Comparison of ENCODE assay signal across 8 cellular contexts in genomic region chr6:5999688-6000608, GRCh38. TPM values are rescaled to one million over a fixed set of nuclear protein-coding genes. Genes with fewer than 3 reads are reported as not detected.
DNase-seq lines count a peak whose midpoint lies in the region; ATAC-seq and TF ChIP-seq lines count a peak whose summit lies in the region.

No MANE protein-coding gene starts in this region.

- peak overlapping the region in 1 of 2 donors; percentile 65 for H3K27ac Mint-ChIP-seq in effector memory CD8-positive, alpha-beta T cell
- H3K27ac Mint-ChIP-seq in neural crest cell (ENCODE audit: unreplicated experiment): no peak overlapping the region

- no peak overlapping the region for H2BK15ac ChIP-seq in IMR-90 (ENCODE audit: low read depth, low read length)

- peaks cover 6 to 41% (median 26%) of the 10 kb centered on the region in 11 experiments; a peak in 21 of 22 replicates for H3K9me3 ChIP-seq in BLaER1 treated with 17β-estradiol and CSF1 and Interleukin-3, amounts not matched to agents 10 nM and 100 nM (replicated peaks in 1 of 11)
- peaks cover 17% of the 10 kb centered on the region for H3K9me3 ChIP-seq in IMR-90 (ENCODE audit: control insufficient read depth, insufficient read depth, low read length)

- H3K9me3 Mint-ChIP-seq in effector memory CD8-positive, alpha-beta T cell: peaks cover 7 to 12% of the 10 kb centered on the region in 2 donors
- H3K9me3 Mint-ChIP-seq in neural crest cell: no peaks in the 10 kb centered on the region

- H2AFZ ChIP-seq in IMR-90 (replicated peaks; ENCODE audit: low read length, poor library complexity): peak overlapping the region; percentile 52

- CTCF ChIA-PET in IMR-90 (lab: Yijun Ruan, JAX): interaction anchor here (0.7 kb wide), 1 partner anchor 559 kb away, joined by 3 read pairs; no protein-coding TSS in a partner anchor

- no peak overlapping the region for H2BK5ac ChIP-seq in IMR-90 (ENCODE audit: low read depth, low read length, poor library complexity, severe bottlenecking)

- no peak overlapping the region for H2AK9ac ChIP-seq in IMR-90 (replicated peaks; ENCODE audit: low read depth, low read length, poor library complexity)

- H3K4me1 ChIP-seq in BLaER1 treated with 17β-estradiol and CSF1 and Interleukin-3, amounts not matched to agents 10 nM and 100 nM: peaks cover 26 to 56% (median 37%) of the 10 kb centered on the region in 10 experiments
- no peaks in the 10 kb centered on the region; the same call in 1 of the 2 replicates for H3K4me1 ChIP-seq in IMR-90 (ENCODE audit: control insufficient read depth, insufficient read depth, low read length)

- no peak overlapping the region for H3K56ac ChIP-seq in IMR-90 (ENCODE audit: extremely low read depth, insufficient read depth, low read length)

- no peak overlapping the region for H3K27ac ChIP-seq in BLaER1 treated with 17β-estradiol and CSF1 and Interleukin-3, amounts not matched to agents 10 nM and 100 nM
- H3K27ac ChIP-seq in IMR-90 (ENCODE audit: insufficient read depth, low read length): no peak overlapping the region

- peaks cover 92 to 99% of the 10 kb centered on the region in 2 donors for H3K27me3 Mint-ChIP-seq in effector memory CD8-positive, alpha-beta T cell
- peaks cover 100% of the 10 kb centered on the region for H3K27me3 Mint-ChIP-seq in neural crest cell (ENCODE audit: low read depth)

- H3K79me1 ChIP-seq in IMR-90 (ENCODE audit: low read depth in 1 of 2, low read length in 2 of 2): no peaks in the 10 kb centered on the region

- H2AK5ac ChIP-seq in IMR-90 (ENCODE audit: low read depth, low read length): no peak overlapping the region

- ATAC-seq in IMR-90 (ENCODE audit: low read depth) (no peak), HG02678 (IDR thresholded peaks at IDR 0.05; ENCODE audit: unreplicated experiment) (no peak), HG03378 (IDR thresholded peaks at IDR 0.05; ENCODE audit: unreplicated experiment) (no peak)
- no peak for ATAC-seq in effector memory CD8-positive, alpha-beta T cell (replicated peaks)

- H3K36me3 ChIP-seq in BLaER1 treated with 17β-estradiol and CSF1 and Interleukin-3, amounts not matched to agents 10 nM and 100 nM: no peaks in the 10 kb centered on the region
- H3K36me3 ChIP-seq in IMR-90 (ENCODE audit: control insufficient read depth, insufficient read depth, low read length): no peaks in the 10 kb centered on the region

- no peak overlapping the region for H4K5ac ChIP-seq in IMR-90 (ENCODE audit: low read depth, low read length)

- peak overlapping the region in 6 of 10 experiments; percentile 21 to 38 (median 28); a peak in 9 of 20 replicates for H3K4me3 ChIP-seq in BLaER1 treated with 17β-estradiol and CSF1 and Interleukin-3, amounts not matched to agents 10 nM and 100 nM
- no peak overlapping the region for H3K4me3 ChIP-seq in IMR-90 (ENCODE audit: insufficient read depth, low read depth, low read length)
- no peak overlapping the region for H3K4me3 ChIP-seq in lower leg skin (ENCODE audit: low read depth, poor library complexity, severe bottlenecking)

- no peak for TF ChIP-seq RAD21 in IMR-90 (IDR thresholded peaks at IDR 0.05; ENCODE audit: low read length)

- in situ Hi-C loops in IMR-90 (cut with MboI; ENCODE audit: low sequenced_read_pairs): loop anchor here (25.0 kb wide), 1 partner anchor 538 kb away; no protein-coding TSS in a partner anchor

- peak overlapping the region in 10 of 11 experiments; percentile 7 to 89 (median 45); a peak in 15 of 22 replicates for H3K4me2 ChIP-seq in BLaER1 treated with 17β-estradiol and CSF1 and Interleukin-3, amounts not matched to agents 10 nM and 100 nM
- no peak overlapping the region for H3K4me2 ChIP-seq in IMR-90 (ENCODE audit: low read depth, low read length)

- H3K4me3 Mint-ChIP-seq in effector memory CD8-positive, alpha-beta T cell: peak overlapping the region; percentile 46 to 66
- peak overlapping the region; percentile 70 for H3K4me3 Mint-ChIP-seq in neural crest cell

- no peak overlapping the region for H3K23ac ChIP-seq in IMR-90 (ENCODE audit: low read depth, low read length)

- H3K4me1 Mint-ChIP-seq in effector memory CD8-positive, alpha-beta T cell (ENCODE audit: low read depth in 2 of 2): peaks cover 55 to 58% of the 10 kb centered on the region in 2 donors
- H3K4me1 Mint-ChIP-seq in neural crest cell: peaks cover 64% of the 10 kb centered on the region

- intact Hi-C loops in IMR-90 (cut with micrococcal nuclease) (loop anchor here (5.0 kb wide), 1 partner anchor 578 kb away; no protein-coding TSS in a partner anchor), lower leg skin (cut with DNase I; ENCODE audit: low total_unique reads) (no loop called here)

- peaks cover 0 to 98% (median 87%) of the 10 kb centered on the region in 11 experiments; a peak in 18 of 22 replicates for H4K20me1 ChIP-seq in BLaER1 treated with 17β-estradiol and CSF1 and Interleukin-3, amounts not matched to agents 10 nM and 100 nM
- no peaks in the 10 kb centered on the region; the same call in 1 of the 2 replicates for H4K20me1 ChIP-seq in IMR-90 (ENCODE audit: insufficient read depth, low read length)

- no peak for TF ChIP-seq POLR2A in IMR-90 (IDR thresholded peaks at IDR 0.05; ENCODE audit: low read depth, low read length)
- no peak for TF ChIP-seq POLR2A in lower leg skin (IDR thresholded peaks at IDR 0.05)

- WGBS in IMR-90 (ENCODE audit: extremely low coverage in 2 of 2, insufficient read length in 1 of 2), 2 experiments: 28% methylated on average over 11 of the region's 34 CpGs; no CpG with 5 or more reads in 1 of the 2 experiments
- WGBS in lower leg skin, 2 donors: 39 to 45% methylated on average over 34 of the region's 34 CpGs

- no peak overlapping the region for H2BK20ac ChIP-seq in IMR-90 (ENCODE audit: low read depth, low read length)

- no peak overlapping the region for H4K91ac ChIP-seq in IMR-90 (ENCODE audit: insufficient read depth, low read depth, low read length)

- H3K9me1 ChIP-seq in IMR-90 (ENCODE audit: insufficient read depth, low read length): no peaks in the 10 kb centered on the region

- no peak overlapping the region for H2BK120ac ChIP-seq in IMR-90 (ENCODE audit: low read depth, low read length)

- peaks cover 73% of the 10 kb centered on the region for H3K36me3 Mint-ChIP-seq in effector memory CD8-positive, alpha-beta T cell (ENCODE audit: insufficient read depth)
- H3K36me3 Mint-ChIP-seq in neural crest cell (ENCODE audit: low read depth): peaks cover 14% of the 10 kb centered on the region

- no TSS peak for BruUV-seq in IMR-90 (replicated peaks; lab: Mats Ljungman, UMichigan)

- H3K4ac ChIP-seq in IMR-90 (ENCODE audit: low read depth, low read length): no peak overlapping the region

- no peak overlapping the region for H3K14ac ChIP-seq in IMR-90 (replicated peaks; ENCODE audit: low read depth, low read length)

- DNase-seq in IMR-90 (no peak), neural crest cell (ENCODE audit: low read depth, low spot score) (no peak), NCI-H446 treated with DMSO at 0.1 percent for 48 hours (lab: John Stamatoyannopoulos, UW) (no peak), lower leg skin (ENCODE audit: low spot score in 2 of 2) (no peak)
- no peak for DNase-seq in effector memory CD8-positive, alpha-beta T cell

- POLR2A ChIA-PET in IMR-90 (lab: Charles Lee; ENCODE audit: unreplicated experiment): no interaction called here

- H3K9ac ChIP-seq in BLaER1 treated with 17β-estradiol and CSF1 and Interleukin-3, amounts not matched to agents 10 nM and 100 nM: no peak overlapping the region
- no peak overlapping the region for H3K9ac ChIP-seq in IMR-90 (ENCODE audit: low read depth, low read length)

- dilution Hi-C loops in IMR-90 (cut with HindIII; ENCODE audit: low sequenced_read_pairs, unreplicated experiment): no loop called here

- H3K27me3 ChIP-seq in BLaER1 treated with 17β-estradiol and CSF1 and Interleukin-3, amounts not matched to agents 10 nM and 100 nM: peaks cover 99 to 100% (median 100%) of the 10 kb centered on the region in 11 experiments
- peaks cover 92% of the 10 kb centered on the region for H3K27me3 ChIP-seq in IMR-90 (ENCODE audit: control insufficient read depth, insufficient read depth, low read length)

- no peak overlapping the region for H3K18ac ChIP-seq in IMR-90 (ENCODE audit: low read depth, low read length)

- TF ChIP-seq CTCF in IMR-90 (conservative IDR thresholded peaks at IDR 0.05; ENCODE audit: low read depth, low read length) (no peak), neural crest cell (conservative IDR thresholded peaks at IDR 0.05) (no peak), lower leg skin (IDR thresholded peaks at IDR 0.05) (no peak)

- H4K8ac ChIP-seq in IMR-90 (ENCODE audit: low read depth in 2 of 2, low read length in 2 of 2): no peak overlapping the region

TF ChIP-seq in IMR-90, 13 proteins besides CTCF, POLR2A, EP300 and RAD21 (continues in another document):
- TF ChIP-seq SMC3 (IDR thresholded peaks at IDR 0.05; ENCODE audit: low read depth, low read length) (no peak), MXI1 (IDR thresholded peaks at IDR 0.05; ENCODE audit: borderline replicate concordance, low read depth, low read length) (no peak), CHD1 (IDR thresholded peaks at IDR 0.05; ENCODE audit: low read depth, low read length) (no peak), MAFK (IDR thresholded peaks at IDR 0.05; ENCODE audit: low read depth, low read length) (no peak), FOS (IDR thresholded peaks at IDR 0.05; ENCODE audit: low read depth, low read length) (no peak), RCOR1 (IDR thresholded peaks at IDR 0.05; ENCODE audit: insufficient replicate concordance, low read length) (no peak), USF2 (IDR thresholded peaks at IDR 0.05; ENCODE audit: low read depth, low read length) (no peak), NFE2L2 (IDR thresholded peaks at IDR 0.05; ENCODE audit: low read depth, low read length) (no peak)

RNA-seq across cellular contexts. Expression of gene NRN1, which starts 6.8 kb away (rescaled TPM):
- total RNA-seq in IMR-90 (2012; rRNA removed) (0.28 TPM in 1 of 2 replicates, not detected in the other), neural crest cell (1.3 and 1.5 TPM in 2 replicates), lower leg skin (10 to 100 TPM in 2 of 4 donors, 1 to 10 TPM in 2; 3.9 to 19.5 (median 12.0) TPM)
- not detected in 2 replicates for polyA plus RNA-seq in IMR-90 (2012; rRNA removed)
- polyA plus RNA-seq in IMR-90 (2012; cell fraction: cytosol; rRNA removed): not detected in 2 replicates
- not detected in 2 replicates for polyA plus RNA-seq in IMR-90 (2012; cell fraction: nucleus; rRNA removed; ENCODE audit: low replicate concordance)

Comparison
In these comparisons a context has a peak if more than half of its experiments do, and no peak if none do; other contexts are left out.
1. H3K4me3 ChIP-seq: peak in BLaER1 treated with 17β-estradiol and CSF1 and Interleukin-3, amounts not matched to agents 10 nM and 100 nM (6 of 10); none in IMR-90 (single experiment) and lower leg skin (single experiment).